ENCODE assay signal across 1 cellular context in the genomic region with DNA sequence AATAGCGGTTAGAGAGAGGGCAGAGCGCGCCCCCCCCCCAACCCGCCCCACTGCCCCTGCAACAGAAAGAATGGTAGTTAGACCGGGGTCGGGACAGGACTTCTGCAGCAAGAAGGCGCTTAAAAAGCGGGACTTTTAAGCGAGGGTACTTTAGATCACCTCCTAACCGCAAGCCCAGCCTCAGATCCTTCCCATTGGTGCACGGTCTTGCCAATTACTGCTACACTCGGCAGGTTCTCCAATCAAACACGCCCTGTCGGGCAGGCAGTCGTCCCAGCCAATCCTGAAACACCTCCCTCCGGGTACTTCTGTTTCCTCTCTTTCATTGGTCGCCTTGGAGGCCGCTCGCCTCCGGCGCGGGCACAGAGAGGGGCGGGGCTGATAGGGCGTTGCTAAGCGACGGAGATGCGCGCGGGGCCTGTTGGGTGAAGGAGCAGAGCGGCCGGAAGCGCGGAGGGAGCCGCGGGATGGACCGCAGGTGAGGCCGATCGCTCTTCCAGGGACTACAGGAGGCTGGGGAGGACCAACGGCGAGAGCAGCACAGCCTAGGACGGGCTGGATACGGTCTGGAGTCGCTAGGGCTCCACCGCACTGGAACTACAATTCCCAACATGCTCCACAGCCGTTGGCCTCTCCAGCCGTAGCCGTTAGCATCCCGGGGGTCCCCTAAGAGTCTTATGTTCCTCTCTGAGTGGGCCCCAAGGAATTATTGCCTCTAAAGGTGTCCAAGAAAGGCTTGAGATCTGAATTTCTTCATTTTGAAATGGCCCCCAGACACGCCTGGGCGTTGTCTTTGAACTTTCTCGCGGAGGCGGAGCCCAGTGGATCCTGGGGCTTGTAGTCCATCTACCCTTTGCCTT.
A peak's percentile ranks its signal among the peaks of the same experiment; 100 is the strongest.
TF ChIP-seq lines count a peak whose summit lies in the region.

A gene (plus strand): TSS at position 428 of the 860 bp plus-strand sequence. CDS start 40 bp downstream, at position 468.

TF ChIP-seq in HepG2, 621 proteins besides CTCF, POLR2A, EP300 and RAD21 (continued from another document and continues in another):
- TF ChIP-seq, protein P1, sequence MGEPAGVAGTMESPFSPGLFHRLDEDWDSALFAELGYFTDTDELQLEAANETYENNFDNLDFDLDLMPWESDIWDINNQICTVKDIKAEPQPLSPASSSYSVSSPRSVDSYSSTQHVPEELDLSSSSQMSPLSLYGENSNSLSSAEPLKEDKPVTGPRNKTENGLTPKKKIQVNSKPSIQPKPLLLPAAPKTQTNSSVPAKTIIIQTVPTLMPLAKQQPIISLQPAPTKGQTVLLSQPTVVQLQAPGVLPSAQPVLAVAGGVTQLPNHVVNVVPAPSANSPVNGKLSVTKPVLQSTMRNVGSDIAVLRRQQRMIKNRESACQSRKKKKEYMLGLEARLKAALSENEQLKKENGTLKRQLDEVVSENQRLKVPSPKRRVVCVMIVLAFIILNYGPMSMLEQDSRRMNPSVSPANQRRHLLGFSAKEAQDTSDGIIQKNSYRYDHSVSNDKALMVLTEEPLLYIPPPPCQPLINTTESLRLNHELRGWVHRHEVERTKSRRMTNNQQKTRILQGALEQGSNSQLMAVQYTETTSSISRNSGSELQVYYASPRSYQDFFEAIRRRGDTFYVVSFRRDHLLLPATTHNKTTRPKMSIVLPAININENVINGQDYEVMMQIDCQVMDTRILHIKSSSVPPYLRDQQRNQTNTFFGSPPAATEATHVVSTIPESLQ (CRISPR knock-in tag; conservative IDR thresholded peaks at IDR 0.05): no peak
- no peak for TF ChIP-seq ZFP36 (IDR thresholded peaks at IDR 0.05; ENCODE audit: borderline replicate concordance, low read depth, low read length, partially characterized antibody)
- TF ChIP-seq NPAS2 (CRISPR knock-in tag; IDR thresholded peaks at IDR 0.05; ENCODE audit: borderline replicate concordance): no peak
- TF ChIP-seq ZIK1 (CRISPR knock-in tag; IDR thresholded peaks at IDR 0.05; ENCODE audit: borderline replicate concordance, low read depth): no peak; the same call in 1 of the 2 replicates
- TF ChIP-seq, protein P2, sequence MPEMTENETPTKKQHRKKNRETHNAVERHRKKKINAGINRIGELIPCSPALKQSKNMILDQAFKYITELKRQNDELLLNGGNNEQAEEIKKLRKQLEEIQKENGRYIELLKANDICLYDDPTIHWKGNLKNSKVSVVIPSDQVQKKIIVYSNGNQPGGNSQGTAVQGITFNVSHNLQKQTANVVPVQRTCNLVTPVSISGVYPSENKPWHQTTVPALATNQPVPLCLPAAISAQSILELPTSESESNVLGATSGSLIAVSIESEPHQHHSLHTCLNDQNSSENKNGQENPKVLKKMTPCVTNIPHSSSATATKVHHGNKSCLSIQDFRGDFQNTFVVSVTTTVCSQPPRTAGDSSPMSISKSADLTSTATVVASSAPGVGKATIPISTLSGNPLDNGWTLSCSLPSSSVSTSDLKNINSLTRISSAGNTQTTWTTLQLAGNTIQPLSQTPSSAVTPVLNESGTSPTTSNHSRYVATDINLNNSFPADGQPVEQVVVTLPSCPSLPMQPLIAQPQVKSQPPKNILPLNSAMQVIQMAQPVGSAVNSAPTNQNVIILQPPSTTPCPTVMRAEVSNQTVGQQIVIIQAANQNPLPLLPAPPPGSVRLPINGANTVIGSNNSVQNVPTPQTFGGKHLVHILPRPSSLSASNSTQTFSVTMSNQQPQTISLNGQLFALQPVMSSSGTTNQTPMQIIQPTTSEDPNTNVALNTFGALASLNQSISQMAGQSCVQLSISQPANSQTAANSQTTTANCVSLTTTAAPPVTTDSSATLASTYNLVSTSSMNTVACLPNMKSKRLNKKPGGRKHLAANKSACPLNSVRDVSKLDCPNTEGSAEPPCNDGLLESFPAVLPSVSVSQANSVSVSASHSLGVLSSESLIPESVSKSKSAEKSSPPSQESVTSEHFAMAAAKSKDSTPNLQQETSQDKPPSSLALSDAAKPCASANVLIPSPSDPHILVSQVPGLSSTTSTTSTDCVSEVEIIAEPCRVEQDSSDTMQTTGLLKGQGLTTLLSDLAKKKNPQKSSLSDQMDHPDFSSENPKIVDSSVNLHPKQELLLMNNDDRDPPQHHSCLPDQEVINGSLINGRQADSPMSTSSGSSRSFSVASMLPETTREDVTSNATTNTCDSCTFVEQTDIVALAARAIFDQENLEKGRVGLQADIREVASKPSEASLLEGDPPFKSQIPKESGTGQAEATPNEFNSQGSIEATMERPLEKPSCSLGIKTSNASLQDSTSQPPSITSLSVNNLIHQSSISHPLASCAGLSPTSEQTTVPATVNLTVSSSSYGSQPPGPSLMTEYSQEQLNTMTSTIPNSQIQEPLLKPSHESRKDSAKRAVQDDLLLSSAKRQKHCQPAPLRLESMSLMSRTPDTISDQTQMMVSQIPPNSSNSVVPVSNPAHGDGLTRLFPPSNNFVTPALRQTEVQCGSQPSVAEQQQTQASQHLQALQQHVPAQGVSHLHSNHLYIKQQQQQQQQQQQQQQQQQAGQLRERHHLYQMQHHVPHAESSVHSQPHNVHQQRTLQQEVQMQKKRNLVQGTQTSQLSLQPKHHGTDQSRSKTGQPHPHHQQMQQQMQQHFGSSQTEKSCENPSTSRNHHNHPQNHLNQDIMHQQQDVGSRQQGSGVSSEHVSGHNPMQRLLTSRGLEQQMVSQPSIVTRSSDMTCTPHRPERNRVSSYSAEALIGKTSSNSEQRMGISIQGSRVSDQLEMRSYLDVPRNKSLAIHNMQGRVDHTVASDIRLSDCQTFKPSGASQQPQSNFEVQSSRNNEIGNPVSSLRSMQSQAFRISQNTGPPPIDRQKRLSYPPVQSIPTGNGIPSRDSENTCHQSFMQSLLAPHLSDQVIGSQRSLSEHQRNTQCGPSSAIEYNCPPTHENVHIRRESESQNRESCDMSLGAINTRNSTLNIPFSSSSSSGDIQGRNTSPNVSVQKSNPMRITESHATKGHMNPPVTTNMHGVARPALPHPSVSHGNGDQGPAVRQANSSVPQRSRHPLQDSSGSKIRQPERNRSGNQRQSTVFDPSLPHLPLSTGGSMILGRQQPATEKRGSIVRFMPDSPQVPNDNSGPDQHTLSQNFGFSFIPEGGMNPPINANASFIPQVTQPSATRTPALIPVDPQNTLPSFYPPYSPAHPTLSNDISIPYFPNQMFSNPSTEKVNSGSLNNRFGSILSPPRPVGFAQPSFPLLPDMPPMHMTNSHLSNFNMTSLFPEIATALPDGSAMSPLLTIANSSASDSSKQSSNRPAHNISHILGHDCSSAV (CRISPR knock-in tag; IDR thresholded peaks at IDR 0.05; ENCODE audit: borderline replicate concordance): no peak
- TF ChIP-seq NFKB2 (CRISPR knock-in tag; IDR thresholded peaks at IDR 0.05; ENCODE audit: borderline replicate concordance): no peak
- TF ChIP-seq GZF1 (CRISPR knock-in tag; IDR thresholded peaks at IDR 0.05): no peak
- TF ChIP-seq, protein P3, sequence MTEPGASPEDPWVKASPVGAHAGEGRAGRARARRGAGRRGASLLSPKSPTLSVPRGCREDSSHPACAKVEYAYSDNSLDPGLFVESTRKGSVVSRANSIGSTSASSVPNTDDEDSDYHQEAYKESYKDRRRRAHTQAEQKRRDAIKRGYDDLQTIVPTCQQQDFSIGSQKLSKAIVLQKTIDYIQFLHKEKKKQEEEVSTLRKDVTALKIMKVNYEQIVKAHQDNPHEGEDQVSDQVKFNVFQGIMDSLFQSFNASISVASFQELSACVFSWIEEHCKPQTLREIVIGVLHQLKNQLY (CRISPR knock-in tag; IDR thresholded peaks at IDR 0.05): no peak
- no peak for TF ChIP-seq NFKBIZ (CRISPR knock-in tag; IDR thresholded peaks at IDR 0.05)
- TF ChIP-seq ZFP62 (CRISPR knock-in tag; IDR thresholded peaks at IDR 0.05): peak; percentile 56; the same call in 1 of the 2 replicates
- no peak for TF ChIP-seq KLF11 (CRISPR knock-in tag; IDR thresholded peaks at IDR 0.05)
- TF ChIP-seq KLF15 (CRISPR knock-in tag; IDR thresholded peaks at IDR 0.05; ENCODE audit: borderline replicate concordance): no peak
- TF ChIP-seq ZNF136 (CRISPR knock-in tag; IDR thresholded peaks at IDR 0.05; ENCODE audit: low read depth): no peak
- no peak for TF ChIP-seq ZNF292 (CRISPR knock-in tag; IDR thresholded peaks at IDR 0.05; ENCODE audit: borderline replicate concordance, low read depth)
- TF ChIP-seq ZNF34 (CRISPR knock-in tag; IDR thresholded peaks at IDR 0.05; ENCODE audit: borderline replicate concordance): no peak
- no peak for TF ChIP-seq ZNF446 (CRISPR knock-in tag; IDR thresholded peaks at IDR 0.05)
- TF ChIP-seq ZNF460 (CRISPR knock-in tag; IDR thresholded peaks at IDR 0.05; ENCODE audit: borderline replicate concordance): no peak
- TF ChIP-seq NFYB (CRISPR knock-in tag; IDR thresholded peaks at IDR 0.05): peak; percentile 98
- TF ChIP-seq, protein P4, sequence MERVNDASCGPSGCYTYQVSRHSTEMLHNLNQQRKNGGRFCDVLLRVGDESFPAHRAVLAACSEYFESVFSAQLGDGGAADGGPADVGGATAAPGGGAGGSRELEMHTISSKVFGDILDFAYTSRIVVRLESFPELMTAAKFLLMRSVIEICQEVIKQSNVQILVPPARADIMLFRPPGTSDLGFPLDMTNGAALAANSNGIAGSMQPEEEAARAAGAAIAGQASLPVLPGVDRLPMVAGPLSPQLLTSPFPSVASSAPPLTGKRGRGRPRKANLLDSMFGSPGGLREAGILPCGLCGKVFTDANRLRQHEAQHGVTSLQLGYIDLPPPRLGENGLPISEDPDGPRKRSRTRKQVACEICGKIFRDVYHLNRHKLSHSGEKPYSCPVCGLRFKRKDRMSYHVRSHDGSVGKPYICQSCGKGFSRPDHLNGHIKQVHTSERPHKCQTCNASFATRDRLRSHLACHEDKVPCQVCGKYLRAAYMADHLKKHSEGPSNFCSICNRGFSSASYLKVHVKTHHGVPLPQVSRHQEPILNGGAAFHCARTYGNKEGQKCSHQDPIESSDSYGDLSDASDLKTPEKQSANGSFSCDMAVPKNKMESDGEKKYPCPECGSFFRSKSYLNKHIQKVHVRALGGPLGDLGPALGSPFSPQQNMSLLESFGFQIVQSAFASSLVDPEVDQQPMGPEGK (CRISPR knock-in tag; IDR thresholded peaks at IDR 0.05): no peak; the same call in 1 of the 2 replicates
- no peak for TF ChIP-seq RAD51 (IDR thresholded peaks at IDR 0.05; ENCODE audit: borderline replicate concordance)
- TF ChIP-seq, protein P5, sequence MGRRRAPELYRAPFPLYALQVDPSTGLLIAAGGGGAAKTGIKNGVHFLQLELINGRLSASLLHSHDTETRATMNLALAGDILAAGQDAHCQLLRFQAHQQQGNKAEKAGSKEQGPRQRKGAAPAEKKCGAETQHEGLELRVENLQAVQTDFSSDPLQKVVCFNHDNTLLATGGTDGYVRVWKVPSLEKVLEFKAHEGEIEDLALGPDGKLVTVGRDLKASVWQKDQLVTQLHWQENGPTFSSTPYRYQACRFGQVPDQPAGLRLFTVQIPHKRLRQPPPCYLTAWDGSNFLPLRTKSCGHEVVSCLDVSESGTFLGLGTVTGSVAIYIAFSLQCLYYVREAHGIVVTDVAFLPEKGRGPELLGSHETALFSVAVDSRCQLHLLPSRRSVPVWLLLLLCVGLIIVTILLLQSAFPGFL (CRISPR knock-in tag; IDR thresholded peaks at IDR 0.05): no peak
- TF ChIP-seq, protein P6, sequence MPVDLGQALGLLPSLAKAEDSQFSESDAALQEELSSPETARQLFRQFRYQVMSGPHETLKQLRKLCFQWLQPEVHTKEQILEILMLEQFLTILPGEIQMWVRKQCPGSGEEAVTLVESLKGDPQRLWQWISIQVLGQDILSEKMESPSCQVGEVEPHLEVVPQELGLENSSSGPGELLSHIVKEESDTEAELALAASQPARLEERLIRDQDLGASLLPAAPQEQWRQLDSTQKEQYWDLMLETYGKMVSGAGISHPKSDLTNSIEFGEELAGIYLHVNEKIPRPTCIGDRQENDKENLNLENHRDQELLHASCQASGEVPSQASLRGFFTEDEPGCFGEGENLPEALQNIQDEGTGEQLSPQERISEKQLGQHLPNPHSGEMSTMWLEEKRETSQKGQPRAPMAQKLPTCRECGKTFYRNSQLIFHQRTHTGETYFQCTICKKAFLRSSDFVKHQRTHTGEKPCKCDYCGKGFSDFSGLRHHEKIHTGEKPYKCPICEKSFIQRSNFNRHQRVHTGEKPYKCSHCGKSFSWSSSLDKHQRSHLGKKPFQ (CRISPR knock-in tag; IDR thresholded peaks at IDR 0.05; ENCODE audit: insufficient replicate concordance): no peak
- no peak for TF ChIP-seq SMAD9 (CRISPR knock-in tag; IDR thresholded peaks at IDR 0.05)
- peak; percentile 86 for TF ChIP-seq ZNF263 (CRISPR knock-in tag; IDR thresholded peaks at IDR 0.05)
- no peak for TF ChIP-seq PAF1 (CRISPR knock-in tag; IDR thresholded peaks at IDR 0.05)
- TF ChIP-seq MIER3 (CRISPR knock-in tag; IDR thresholded peaks at IDR 0.05; ENCODE audit: borderline replicate concordance): 0 out of 2 replicates have a peak, but pooled peaks have one; percentile 17
- TF ChIP-seq ZBTB21 (CRISPR knock-in tag; IDR thresholded peaks at IDR 0.05): no peak
- TF ChIP-seq HCFC1 (IDR thresholded peaks at IDR 0.05; ENCODE audit: low read depth, low read length): peak; percentile 74; the same call in 1 of the 2 replicates
- TF ChIP-seq ZNF766 (CRISPR knock-in tag; IDR thresholded peaks at IDR 0.05; ENCODE audit: borderline replicate concordance): no peak
- no peak for TF ChIP-seq ZNF260 (CRISPR knock-in tag; IDR thresholded peaks at IDR 0.05; ENCODE audit: borderline replicate concordance, low read depth)
- TF ChIP-seq, protein P7, sequence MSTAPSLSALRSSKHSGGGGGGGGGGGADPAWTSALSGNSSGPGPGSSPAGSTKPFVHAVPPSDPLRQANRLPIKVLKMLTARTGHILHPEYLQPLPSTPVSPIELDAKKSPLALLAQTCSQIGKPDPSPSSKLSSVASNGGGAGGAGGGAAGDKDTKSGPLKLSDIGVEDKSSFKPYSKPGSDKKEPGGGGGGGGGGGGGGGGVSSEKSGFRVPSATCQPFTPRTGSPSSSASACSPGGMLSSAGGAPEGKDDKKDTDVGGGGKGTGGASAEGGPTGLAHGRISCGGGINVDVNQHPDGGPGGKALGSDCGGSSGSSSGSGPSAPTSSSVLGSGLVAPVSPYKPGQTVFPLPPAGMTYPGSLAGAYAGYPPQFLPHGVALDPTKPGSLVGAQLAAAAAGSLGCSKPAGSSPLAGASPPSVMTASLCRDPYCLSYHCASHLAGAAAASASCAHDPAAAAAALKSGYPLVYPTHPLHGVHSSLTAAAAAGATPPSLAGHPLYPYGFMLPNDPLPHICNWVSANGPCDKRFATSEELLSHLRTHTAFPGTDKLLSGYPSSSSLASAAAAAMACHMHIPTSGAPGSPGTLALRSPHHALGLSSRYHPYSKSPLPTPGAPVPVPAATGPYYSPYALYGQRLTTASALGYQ (CRISPR knock-in tag; IDR thresholded peaks at IDR 0.05): no peak
- TF ChIP-seq STAG1 (CRISPR knock-in tag; IDR thresholded peaks at IDR 0.05): no peak
- no peak for TF ChIP-seq EZH2 (conservative IDR thresholded peaks at IDR 0.05; ENCODE audit: low read depth, low read length)
- TF ChIP-seq ZNF207 (IDR thresholded peaks at IDR 0.05; ENCODE audit: borderline replicate concordance): no peak
- no peak for TF ChIP-seq SP140L (CRISPR knock-in tag; IDR thresholded peaks at IDR 0.05; ENCODE audit: borderline replicate concordance)
- TF ChIP-seq, protein P8, sequence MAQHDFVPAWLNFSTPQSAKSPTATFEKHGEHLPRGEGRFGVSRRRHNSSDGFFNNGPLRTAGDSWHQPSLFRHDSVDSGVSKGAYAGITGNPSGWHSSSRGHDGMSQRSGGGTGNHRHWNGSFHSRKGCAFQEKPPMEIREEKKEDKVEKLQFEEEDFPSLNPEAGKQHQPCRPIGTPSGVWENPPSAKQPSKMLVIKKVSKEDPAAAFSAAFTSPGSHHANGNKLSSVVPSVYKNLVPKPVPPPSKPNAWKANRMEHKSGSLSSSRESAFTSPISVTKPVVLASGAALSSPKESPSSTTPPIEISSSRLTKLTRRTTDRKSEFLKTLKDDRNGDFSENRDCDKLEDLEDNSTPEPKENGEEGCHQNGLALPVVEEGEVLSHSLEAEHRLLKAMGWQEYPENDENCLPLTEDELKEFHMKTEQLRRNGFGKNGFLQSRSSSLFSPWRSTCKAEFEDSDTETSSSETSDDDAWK (CRISPR knock-in tag; IDR thresholded peaks at IDR 0.05): no peak
- no peak for TF ChIP-seq ZNF138 (CRISPR knock-in tag; IDR thresholded peaks at IDR 0.05; ENCODE audit: low read depth)
- no peak for TF ChIP-seq ZFP1 (CRISPR knock-in tag; IDR thresholded peaks at IDR 0.05)
- TF ChIP-seq MTA1 (CRISPR knock-in tag; IDR thresholded peaks at IDR 0.05; ENCODE audit: borderline replicate concordance): no peak
- TF ChIP-seq SKI (IDR thresholded peaks at IDR 0.05; ENCODE audit: partially characterized antibody): no peak
